ENCODE assay signal across 34 cellular contexts in the genomic region with DNA sequence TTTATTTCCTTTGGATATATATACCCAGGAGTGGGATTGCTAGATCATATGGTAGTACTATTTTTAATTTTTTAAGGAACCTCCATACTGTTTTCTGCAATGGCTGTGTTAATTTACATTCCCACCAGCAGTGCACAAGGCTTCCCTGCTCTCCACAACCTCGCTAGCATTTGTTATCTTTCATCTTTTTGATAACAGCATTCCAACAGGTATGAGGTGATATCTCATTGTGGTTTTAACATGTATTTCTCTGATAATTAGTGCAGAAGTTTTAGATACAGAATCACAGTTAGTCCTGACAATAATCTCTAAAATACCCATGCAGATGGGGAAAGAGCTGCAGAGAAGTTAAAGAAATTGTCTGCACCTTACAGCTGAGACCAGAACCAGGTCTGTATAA. TPM values are rescaled to one million over a fixed set of nuclear protein-coding genes. Genes with fewer than 3 reads are reported as not detected.
"Had no signal": no experiment of that assay in that cellular context is flagged by ENCODE, and none has a peak within 500 bp of the region (broad histone marks: within the 10 kb centered on the region; RNA-seq: fewer than 3 reads in every experiment).

No MANE protein-coding gene starts in this region.

- H3K4me1 ChIP-seq: adrenal gland had no signal

- H3K4me3 Mint-ChIP-seq: activated B cell treated with CpG ODN at 0.5 μM for 24 hours; activated CD4-positive, alpha-beta memory T cell treated with anti-CD3 and anti-CD28 coated beads, Interleukin-2, amount 10 ng/mL, durations not matched to agents 7 days and 5 days; activated CD4-positive, alpha-beta T cell treated with anti-CD3 and anti-CD28 coated beads, Interleukin-2, amount 10 ng/mL, durations not matched to agents 7 days and 5 days; activated CD8-positive, alpha-beta memory T cell treated with anti-CD3 and anti-CD28 coated beads, Interleukin-2, amount 10 ng/mL, durations not matched to agents 7 days and 5 days; activated CD8-positive, alpha-beta T cell treated with anti-CD3 and anti-CD28 coated beads, Interleukin-2, amount 10 ng/mL, durations not matched to agents 7 days and 5 days; activated naive CD4-positive, alpha-beta T cell treated with anti-CD3 and anti-CD28 coated beads for 36 hours; activated naive CD8-positive, alpha-beta T cell treated with anti-CD3 and anti-CD28 coated beads for 36 hours; activated T-cell treated with anti-CD3 and anti-CD28 coated beads, Interleukin-2, amount 50 U/mL, for 24 hours; T-helper 1 cell treated with Interleukin-12 subunit alpha and Interleukin-12 subunit beta and Interleukin-4 antibody, amounts not matched to agents 30 μg/mL and 1 μg/mL, for 36 hours; T-helper 2 cell treated with Interferon-gamma antibody and Interleukin-4, amounts not matched to agents 5 μg/mL and 100 μg/mL, for 36 hours had no signal

- H3K9me3 Mint-ChIP-seq: activated B cell treated with CpG ODN at 0.5 μM for 24 hours; activated CD4-positive, alpha-beta memory T cell treated with anti-CD3 and anti-CD28 coated beads, Interleukin-2, amount 10 ng/mL, durations not matched to agents 7 days and 5 days; activated CD4-positive, alpha-beta T cell treated with anti-CD3 and anti-CD28 coated beads, Interleukin-2, amount 10 ng/mL, durations not matched to agents 7 days and 5 days; activated naive CD4-positive, alpha-beta T cell treated with anti-CD3 and anti-CD28 coated beads for 36 hours; activated naive CD8-positive, alpha-beta T cell treated with anti-CD3 and anti-CD28 coated beads for 36 hours; activated T-cell treated with anti-CD3 and anti-CD28 coated beads, Interleukin-2, amount 50 U/mL, for 24 hours; T-helper 1 cell treated with Interleukin-12 subunit alpha and Interleukin-12 subunit beta and Interleukin-4 antibody, amounts not matched to agents 30 μg/mL and 1 μg/mL, for 36 hours; T-helper 2 cell treated with Interferon-gamma antibody and Interleukin-4, amounts not matched to agents 5 μg/mL and 100 μg/mL, for 36 hours had no signal

- H3K27me3 ChIP-seq: adrenal gland, body of pancreas, brain microvascular endothelial cell, breast epithelium had no signal

- H3K36me3 ChIP-seq: adrenal gland, brain microvascular endothelial cell, breast epithelium had no signal

- DNase-seq: activated B cell treated with CpG ODN at 0.5 μM for 24 hours; activated CD4-positive, alpha-beta memory T cell treated with anti-CD3 and anti-CD28 coated beads, Interleukin-2, amount 10 ng/mL, durations not matched to agents 7 days and 5 days; activated CD4-positive, alpha-beta T cell treated with anti-CD3 and anti-CD28 coated beads for 4 hours; activated CD4-positive, alpha-beta T cell treated with anti-CD3 and anti-CD28 coated beads, Interleukin-2, amount 10 ng/mL, durations not matched to agents 7 days and 5 days; activated CD4-positive, alpha-beta T cell treated with anti-CD3 and anti-CD28 coated beads, Interleukin-2, amount 50 U/mL, for 48 hours; activated CD4-positive, CD25-positive, alpha-beta regulatory T cell treated with anti-CD3 and anti-CD28 coated beads, Interleukin-2, amount 50 U/mL, for 72 hours; activated CD8-positive, alpha-beta memory T cell treated with anti-CD3 and anti-CD28 coated beads for 24 hours; activated CD8-positive, alpha-beta memory T cell treated with anti-CD3 and anti-CD28 coated beads, Interleukin-2, amount 10 ng/mL, durations not matched to agents 7 days and 5 days; activated CD8-positive, alpha-beta memory T cell treated with anti-CD3 and anti-CD28 coated beads, Interleukin-2, amount 50 U/mL, for 48 hours; activated CD8-positive, alpha-beta T cell treated with anti-CD3 and anti-CD28 coated beads, Interleukin-2, amount 10 ng/mL, durations not matched to agents 7 days and 5 days; activated effector memory CD4-positive, alpha-beta T cell treated with anti-CD3 and anti-CD28 coated beads, Interleukin-2, amount 50 U/mL, for 16 hours; activated gamma-delta T cell treated with Interleukin-2 at 50 U/mL for 16 hours; activated naive CD4-positive, alpha-beta T cell; activated naive CD4-positive, alpha-beta T cell treated with anti-CD3 and anti-CD28 coated beads, Interleukin-2, amount 50 U/mL, for 16 hours; activated naive CD8-positive, alpha-beta T cell treated with anti-CD3 and anti-CD28 coated beads for 36 hours; activated T-cell treated with anti-CD3 and anti-CD28 coated beads, Interleukin-2, amount 50 U/mL, for 24 hours; activated T-cell treated with anti-CD3 and anti-CD28 coated beads, Interleukin-2, amount 50 U/mL, for 48 hours; aorta; body of pancreas; central memory CD4-positive, alpha-beta T cell; T-helper 1 cell; T-helper 9 cell had no signal

- H3K4me3 ChIP-seq: adrenal gland, body of pancreas, breast epithelium had no signal

- H3K27ac ChIP-seq: adrenal gland, body of pancreas, brain microvascular endothelial cell, breast epithelium, VCaP had no signal

- H3K27ac Mint-ChIP-seq: activated B cell treated with CpG ODN at 0.5 μM for 24 hours; activated CD4-positive, alpha-beta memory T cell treated with anti-CD3 and anti-CD28 coated beads, Interleukin-2, amount 10 ng/mL, durations not matched to agents 7 days and 5 days; activated CD4-positive, alpha-beta T cell treated with anti-CD3 and anti-CD28 coated beads, Interleukin-2, amount 10 ng/mL, durations not matched to agents 7 days and 5 days; activated CD8-positive, alpha-beta memory T cell treated with anti-CD3 and anti-CD28 coated beads, Interleukin-2, amount 10 ng/mL, durations not matched to agents 7 days and 5 days; activated CD8-positive, alpha-beta T cell treated with anti-CD3 and anti-CD28 coated beads, Interleukin-2, amount 10 ng/mL, durations not matched to agents 7 days and 5 days; activated naive CD4-positive, alpha-beta T cell treated with anti-CD3 and anti-CD28 coated beads for 36 hours; activated naive CD4-positive, alpha-beta T cell treated with anti-CD3 and anti-CD28 coated beads, Interleukin-2, amount 50 U/mL, for 72 hours; activated naive CD8-positive, alpha-beta T cell treated with anti-CD3 and anti-CD28 coated beads for 36 hours; activated T-cell treated with anti-CD3 and anti-CD28 coated beads, Interleukin-2, amount 50 U/mL, for 24 hours; T-helper 2 cell treated with Interferon-gamma antibody and Interleukin-4, amounts not matched to agents 5 μg/mL and 100 μg/mL, for 36 hours had no signal

- H3K36me3 Mint-ChIP-seq: activated CD8-positive, alpha-beta memory T cell treated with anti-CD3 and anti-CD28 coated beads, Interleukin-2, amount 10 ng/mL, durations not matched to agents 7 days and 5 days had no signal

- H3K27me3 Mint-ChIP-seq: activated T-cell treated with anti-CD3 and anti-CD28 coated beads, Interleukin-2, amount 50 U/mL, for 24 hours had no signal

- ATAC-seq: activated CD8-positive, alpha-beta memory T cell treated with anti-CD3 and anti-CD28 coated beads, Interleukin-2, amount 10 ng/mL, durations not matched to agents 7 days and 5 days; activated CD8-positive, alpha-beta T cell treated with anti-CD3 and anti-CD28 coated beads, Interleukin-2, amount 10 ng/mL, durations not matched to agents 7 days and 5 days; activated naive CD4-positive, alpha-beta T cell treated with anti-CD3 and anti-CD28 coated beads, Interleukin-2, amount 50 U/mL, for 72 hours; body of pancreas had no signal

- FAIRE-seq: astrocyte, TTC549 had no signal

RNA-seq across cellular contexts. Expression of a gene that starts 35.5 kb away (rescaled TPM):
- total RNA-seq: activated B cell treated with CpG ODN at 0.5 μM for 24 hours, adrenal gland, aorta, astrocyte, cardiac septum, cerebellum had no signal
- polyA plus RNA-seq: adrenal gland had no signal
